Comparison of ENCODE assay signal across 21 cellular contexts in genomic region chr6:126548301-126548700, GRCh38.
DNase-seq lines count a peak whose midpoint lies in the region; FAIRE-seq and TF ChIP-seq lines count a peak whose summit lies in the region.
"Had no signal": no experiment of that assay in that cellular context is flagged by ENCODE, and none has a peak within 500 bp of the region (broad histone marks: within the 10 kb centered on the region; RNA-seq: fewer than 3 reads in every experiment).

No MANE protein-coding gene starts in this region.

- H3K79me2 ChIP-seq in GM23248 (ENCODE audit: insufficient read depth) (no peaks in the 10 kb centered on the region), endothelial cell of umbilical vein (ENCODE audit: control insufficient read depth, insufficient read depth, low read length) (no peaks in the 10 kb centered on the region)

- H3F3A ChIP-seq in GM23248 (ENCODE audit: insufficient read depth): peaks cover 11% of the 10 kb centered on the region; the same call in 1 of the 2 replicates

- intact Hi-C loops in endothelial cell of umbilical vein (cut with micrococcal nuclease): no loop called here

- CTCF ChIA-PET in endothelial cell of umbilical vein (lab: Charles Lee): interaction anchor here (0.7 to 1.5 kb wide), 2 partner anchors 19 to 146 kb away, joined by 3 read pairs; no protein-coding TSS in a partner anchor

- H3K27me3 ChIP-seq in GM23248 (replicated peaks; ENCODE audit: insufficient read depth) (no peaks in the 10 kb centered on the region), endothelial cell of umbilical vein (ENCODE audit: control insufficient read depth in 2 of 2, insufficient read depth in 2 of 2, low read length in 2 of 2) (no peaks in the 10 kb centered on the region)
- H3K27me3 ChIP-seq: BLaER1 treated with 17β-estradiol and CSF1 and Interleukin-3, amounts not matched to agents 10 nM and 100 nM; SJCRH30 had no signal

- 36 to 47% methylated on average over 2 of the region's 2 CpGs for WGBS in GM23248 (ENCODE audit: low coverage in 1 of 2, low lambda C conversion rate in 2 of 2, missing lambda C conversion rate in 2 of 2), 2 experiments

- dilution Hi-C loops in endothelial cell of umbilical vein (cut with MboI; ENCODE audit: extremely low pct_ligation_motif_present, low sequenced_read_pairs): no loop called here

- in situ Hi-C loops in GM23248 (cut with MboI): no loop called here

- TF ChIP-seq POLR2A in endothelial cell of umbilical vein (IDR thresholded peaks at IDR 0.05; ENCODE audit: low read depth, low read length): no peak

- H3K4me1 ChIP-seq in GM23248 (ENCODE audit: insufficient read depth) (0 out of 2 replicates have a peak, but pooled peaks cover under 1% of the 10 kb centered on the region), endothelial cell of umbilical vein (ENCODE audit: control insufficient read depth, extremely low read depth, insufficient read depth, low read length) (no peaks in the 10 kb centered on the region)
- H3K4me1 ChIP-seq: BLaER1 treated with 17β-estradiol and CSF1 and Interleukin-3, amounts not matched to agents 10 nM and 100 nM; SJCRH30 had no signal

- H3K4me2 ChIP-seq in GM23248 (ENCODE audit: unreplicated experiment): no peak overlapping the region
- H3K4me2 ChIP-seq in endothelial cell of umbilical vein (ENCODE audit: insufficient read depth, low read length): no peak overlapping the region
- H3K4me2 ChIP-seq: BLaER1 treated with 17β-estradiol and CSF1 and Interleukin-3, amounts not matched to agents 10 nM and 100 nM had no signal

- no peaks in the 10 kb centered on the region for H3K9me1 ChIP-seq in endothelial cell of umbilical vein (replicated peaks; ENCODE audit: control insufficient read depth, extremely low read depth, insufficient read depth, low read length)

- DNase-seq in AG20443 (ENCODE audit: low spot score) (peak; percentile 48), GM23248 (peak; percentile 34), endothelial cell of umbilical vein (ENCODE audit: low read depth, low spot score) (no peak), medulla oblongata (ENCODE audit: extremely low spot score) (peak; percentile 16), amygdala (lab: John Stamatoyannopoulos, UW) (no peak), NCI-H1930 (lab: John Stamatoyannopoulos, UW) (no peak), T-helper 1 cell (no peak), SK-N-DZ (ENCODE audit: low spot score) (no peak)
- DNase-seq: CD8-positive, alpha-beta memory T cell; DMS 273 treated with DMSO at 0.1 percent for 48 hours; GF-D8; HFFc6; KBM-7; NCI-H1417; NCI-H187; NCI-H2227 treated with DMSO at 0.1 percent for 48 hours; NCI-H524 had no signal

- BruUV-seq in endothelial cell of umbilical vein (replicated peaks; lab: Mats Ljungman, UMichigan): no TSS peak

- peak; percentile 33 for FAIRE-seq in endothelial cell of umbilical vein (lab: Jason Lieb, UNC)
- FAIRE-seq: H54, HepG2 had no signal

- no peaks in the 10 kb centered on the region for H3K36me3 ChIP-seq in GM23248 (ENCODE audit: low read depth)
- no peaks in the 10 kb centered on the region for H3K36me3 ChIP-seq in endothelial cell of umbilical vein (ENCODE audit: control insufficient read depth in 2 of 2, extremely low read depth in 1 of 2, insufficient read depth in 2 of 2, low read length in 2 of 2)
- H3K36me3 ChIP-seq: BLaER1 treated with 17β-estradiol and CSF1 and Interleukin-3, amounts not matched to agents 10 nM and 100 nM; SJCRH30 had no signal

- no peak overlapping the region for H3K27ac ChIP-seq in GM23248
- H3K27ac ChIP-seq in endothelial cell of umbilical vein (ENCODE audit: insufficient read depth, low read depth, low read length): no peak overlapping the region
- H3K27ac ChIP-seq: BLaER1 treated with 17β-estradiol and CSF1 and Interleukin-3, amounts not matched to agents 10 nM and 100 nM; SJCRH30 had no signal

- H3K9ac ChIP-seq in GM23248 (no peak overlapping the region), endothelial cell of umbilical vein (replicated peaks; ENCODE audit: extremely low read depth, insufficient read depth, low read length) (no peak overlapping the region)
- H3K9ac ChIP-seq: BLaER1 treated with 17β-estradiol and CSF1 and Interleukin-3, amounts not matched to agents 10 nM and 100 nM had no signal

- no peaks in the 10 kb centered on the region for H4K20me1 ChIP-seq in GM23248 (ENCODE audit: insufficient read depth)
- no peaks in the 10 kb centered on the region for H4K20me1 ChIP-seq in endothelial cell of umbilical vein (replicated peaks; ENCODE audit: control insufficient read depth, extremely low read depth, insufficient read depth, low read length)
- H4K20me1 ChIP-seq: BLaER1 treated with 17β-estradiol and CSF1 and Interleukin-3, amounts not matched to agents 10 nM and 100 nM had no signal

- TF ChIP-seq CTCF in endothelial cell of umbilical vein (IDR thresholded peaks at IDR 0.05; ENCODE audit: extremely low read depth in 1 of 2, insufficient read depth in 1 of 2, low read depth in 1 of 2, low read length in 2 of 2): no peak

- H2AFZ ChIP-seq in GM23248 (no peak overlapping the region), endothelial cell of umbilical vein (ENCODE audit: low read depth, low read length) (no peak overlapping the region)

- POLR2A ChIA-PET in endothelial cell of umbilical vein (lab: Charles Lee): no interaction called here

- H3K9me3 ChIP-seq in GM23248 (ENCODE audit: low read depth) (no peaks in the 10 kb centered on the region), endothelial cell of umbilical vein (replicated peaks; ENCODE audit: control insufficient read depth, insufficient read depth, low read length) (no peaks in the 10 kb centered on the region)
- H3K9me3 ChIP-seq: SJCRH30 had no signal

- H3K9me2 ChIP-seq in GM23248 (ENCODE audit: insufficient read depth): no peaks in the 10 kb centered on the region

- no peak overlapping the region for H3K4me3 ChIP-seq in GM23248
- no peak overlapping the region for H3K4me3 ChIP-seq in endothelial cell of umbilical vein (replicated peaks in 1 of 3; ENCODE audit: insufficient read depth in 1 of 3, low read depth in 1 of 3, low read length in 3 of 3)
- H3K4me3 ChIP-seq: BLaER1 treated with 17β-estradiol and CSF1 and Interleukin-3, amounts not matched to agents 10 nM and 100 nM; SJCRH30 had no signal

TF ChIP-seq in endothelial cell of umbilical vein, 7 proteins besides CTCF, POLR2A, EP300 and RAD21:
- no peak for TF ChIP-seq EZH2 (IDR thresholded peaks at IDR 0.05; ENCODE audit: borderline replicate concordance, low read depth, low read length, severe bottlenecking)
- no peak for TF ChIP-seq FOS (IDR thresholded peaks at IDR 0.05; ENCODE audit: borderline replicate concordance, insufficient read depth, low read length)
- no peak for TF ChIP-seq POLR2AphosphoS5 (IDR thresholded peaks at IDR 0.05; ENCODE audit: insufficient read depth, low read depth, low read length)
- TF ChIP-seq MAX (IDR thresholded peaks at IDR 0.05; ENCODE audit: insufficient read depth, insufficient read length): no peak
- no peak for TF ChIP-seq GATA2 (IDR thresholded peaks at IDR 0.05; ENCODE audit: insufficient read depth, insufficient read length, low read depth, low read length)
- TF ChIP-seq JUN (IDR thresholded peaks at IDR 0.05; ENCODE audit: borderline replicate concordance, insufficient read depth, insufficient read length, low read depth): no peak
- TF ChIP-seq MYC (IDR thresholded peaks at IDR 0.05; ENCODE audit: low read depth, low read length): no peak

Comparison
In these comparisons a context has a peak if more than half of its experiments do, and no peak if none do; other contexts are left out.
1. DNase-seq: peak in AG20443 (single experiment), GM23248 (single experiment) and medulla oblongata (single experiment); none in endothelial cell of umbilical vein (single experiment), amygdala (0 of 56), NCI-H1930 (0 of 2), T-helper 1 cell (0 of 5) and SK-N-DZ (single experiment).